ENCODE assay signal across 1 cellular context in the genomic region with DNA sequence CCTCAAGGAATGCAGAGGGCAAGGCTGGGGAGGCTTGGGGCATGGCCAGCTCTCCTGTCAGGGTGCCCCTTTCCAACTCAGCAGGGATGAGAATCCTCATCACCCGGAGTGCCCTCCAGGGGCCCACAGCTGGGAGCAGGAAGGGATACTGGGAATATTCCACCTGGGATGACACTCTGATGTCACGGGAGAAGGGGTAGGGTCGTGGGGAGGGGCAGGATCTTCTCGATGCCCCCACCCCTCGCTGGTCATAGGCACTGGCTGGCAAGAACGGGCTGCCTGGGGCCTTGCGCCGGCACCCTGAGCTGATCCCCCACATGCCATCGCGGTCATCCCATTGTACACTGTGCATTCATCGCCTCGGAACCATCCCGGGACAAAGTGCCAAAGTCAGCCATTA.
A peak's percentile ranks its signal among the peaks of the same experiment; 100 is the strongest.
TF ChIP-seq lines count a peak whose summit lies in the region.

No MANE protein-coding gene starts in this region.

TF ChIP-seq in HepG2, 621 proteins besides CTCF, POLR2A, EP300 and RAD21:
- TF ChIP-seq ZNF781 (CRISPR knock-in tag; IDR thresholded peaks at IDR 0.05; ENCODE audit: borderline replicate concordance, not compliant biosample characterization) (no peak), ZNF138 (CRISPR knock-in tag; IDR thresholded peaks at IDR 0.05; ENCODE audit: low read depth) (0 out of 2 replicates have a peak, but pooled peaks have one; percentile 1)
- TF ChIP-seq, protein P1, sequence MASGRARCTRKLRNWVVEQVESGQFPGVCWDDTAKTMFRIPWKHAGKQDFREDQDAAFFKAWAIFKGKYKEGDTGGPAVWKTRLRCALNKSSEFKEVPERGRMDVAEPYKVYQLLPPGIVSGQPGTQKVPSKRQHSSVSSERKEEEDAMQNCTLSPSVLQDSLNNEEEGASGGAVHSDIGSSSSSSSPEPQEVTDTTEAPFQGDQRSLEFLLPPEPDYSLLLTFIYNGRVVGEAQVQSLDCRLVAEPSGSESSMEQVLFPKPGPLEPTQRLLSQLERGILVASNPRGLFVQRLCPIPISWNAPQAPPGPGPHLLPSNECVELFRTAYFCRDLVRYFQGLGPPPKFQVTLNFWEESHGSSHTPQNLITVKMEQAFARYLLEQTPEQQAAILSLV (CRISPR knock-in tag; IDR thresholded peaks at IDR 0.05; ENCODE audit: borderline replicate concordance): peak; percentile 20; the same call in 1 of the 2 replicates
- TF ChIP-seq, protein P2, sequence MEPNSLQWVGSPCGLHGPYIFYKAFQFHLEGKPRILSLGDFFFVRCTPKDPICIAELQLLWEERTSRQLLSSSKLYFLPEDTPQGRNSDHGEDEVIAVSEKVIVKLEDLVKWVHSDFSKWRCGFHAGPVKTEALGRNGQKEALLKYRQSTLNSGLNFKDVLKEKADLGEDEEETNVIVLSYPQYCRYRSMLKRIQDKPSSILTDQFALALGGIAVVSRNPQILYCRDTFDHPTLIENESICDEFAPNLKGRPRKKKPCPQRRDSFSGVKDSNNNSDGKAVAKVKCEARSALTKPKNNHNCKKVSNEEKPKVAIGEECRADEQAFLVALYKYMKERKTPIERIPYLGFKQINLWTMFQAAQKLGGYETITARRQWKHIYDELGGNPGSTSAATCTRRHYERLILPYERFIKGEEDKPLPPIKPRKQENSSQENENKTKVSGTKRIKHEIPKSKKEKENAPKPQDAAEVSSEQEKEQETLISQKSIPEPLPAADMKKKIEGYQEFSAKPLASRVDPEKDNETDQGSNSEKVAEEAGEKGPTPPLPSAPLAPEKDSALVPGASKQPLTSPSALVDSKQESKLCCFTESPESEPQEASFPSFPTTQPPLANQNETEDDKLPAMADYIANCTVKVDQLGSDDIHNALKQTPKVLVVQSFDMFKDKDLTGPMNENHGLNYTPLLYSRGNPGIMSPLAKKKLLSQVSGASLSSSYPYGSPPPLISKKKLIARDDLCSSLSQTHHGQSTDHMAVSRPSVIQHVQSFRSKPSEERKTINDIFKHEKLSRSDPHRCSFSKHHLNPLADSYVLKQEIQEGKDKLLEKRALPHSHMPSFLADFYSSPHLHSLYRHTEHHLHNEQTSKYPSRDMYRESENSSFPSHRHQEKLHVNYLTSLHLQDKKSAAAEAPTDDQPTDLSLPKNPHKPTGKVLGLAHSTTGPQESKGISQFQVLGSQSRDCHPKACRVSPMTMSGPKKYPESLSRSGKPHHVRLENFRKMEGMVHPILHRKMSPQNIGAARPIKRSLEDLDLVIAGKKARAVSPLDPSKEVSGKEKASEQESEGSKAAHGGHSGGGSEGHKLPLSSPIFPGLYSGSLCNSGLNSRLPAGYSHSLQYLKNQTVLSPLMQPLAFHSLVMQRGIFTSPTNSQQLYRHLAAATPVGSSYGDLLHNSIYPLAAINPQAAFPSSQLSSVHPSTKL (CRISPR knock-in tag; IDR thresholded peaks at IDR 0.05): no peak
- TF ChIP-seq, protein P3, sequence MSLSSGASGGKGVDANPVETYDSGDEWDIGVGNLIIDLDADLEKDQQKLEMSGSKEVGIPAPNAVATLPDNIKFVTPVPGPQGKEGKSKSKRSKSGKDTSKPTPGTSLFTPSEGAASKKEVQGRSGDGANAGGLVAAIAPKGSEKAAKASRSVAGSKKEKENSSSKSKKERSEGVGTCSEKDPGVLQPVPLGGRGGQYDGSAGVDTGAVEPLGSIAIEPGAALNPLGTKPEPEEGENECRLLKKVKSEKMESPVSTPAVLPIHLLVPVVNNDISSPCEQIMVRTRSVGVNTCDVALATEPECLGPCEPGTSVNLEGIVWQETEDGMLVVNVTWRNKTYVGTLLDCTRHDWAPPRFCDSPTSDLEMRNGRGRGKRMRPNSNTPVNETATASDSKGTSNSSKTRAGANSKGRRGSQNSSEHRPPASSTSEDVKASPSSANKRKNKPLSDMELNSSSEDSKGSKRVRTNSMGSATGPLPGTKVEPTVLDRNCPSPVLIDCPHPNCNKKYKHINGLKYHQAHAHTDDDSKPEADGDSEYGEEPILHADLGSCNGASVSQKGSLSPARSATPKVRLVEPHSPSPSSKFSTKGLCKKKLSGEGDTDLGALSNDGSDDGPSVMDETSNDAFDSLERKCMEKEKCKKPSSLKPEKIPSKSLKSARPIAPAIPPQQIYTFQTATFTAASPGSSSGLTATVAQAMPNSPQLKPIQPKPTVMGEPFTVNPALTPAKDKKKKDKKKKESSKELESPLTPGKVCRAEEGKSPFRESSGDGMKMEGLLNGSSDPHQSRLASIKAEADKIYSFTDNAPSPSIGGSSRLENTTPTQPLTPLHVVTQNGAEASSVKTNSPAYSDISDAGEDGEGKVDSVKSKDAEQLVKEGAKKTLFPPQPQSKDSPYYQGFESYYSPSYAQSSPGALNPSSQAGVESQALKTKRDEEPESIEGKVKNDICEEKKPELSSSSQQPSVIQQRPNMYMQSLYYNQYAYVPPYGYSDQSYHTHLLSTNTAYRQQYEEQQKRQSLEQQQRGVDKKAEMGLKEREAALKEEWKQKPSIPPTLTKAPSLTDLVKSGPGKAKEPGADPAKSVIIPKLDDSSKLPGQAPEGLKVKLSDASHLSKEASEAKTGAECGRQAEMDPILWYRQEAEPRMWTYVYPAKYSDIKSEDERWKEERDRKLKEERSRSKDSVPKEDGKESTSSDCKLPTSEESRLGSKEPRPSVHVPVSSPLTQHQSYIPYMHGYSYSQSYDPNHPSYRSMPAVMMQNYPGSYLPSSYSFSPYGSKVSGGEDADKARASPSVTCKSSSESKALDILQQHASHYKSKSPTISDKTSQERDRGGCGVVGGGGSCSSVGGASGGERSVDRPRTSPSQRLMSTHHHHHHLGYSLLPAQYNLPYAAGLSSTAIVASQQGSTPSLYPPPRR (CRISPR knock-in tag; IDR thresholded peaks at IDR 0.05; ENCODE audit: borderline replicate concordance): 0 out of 2 replicates have a peak, but pooled peaks have one; percentile 46
